ENCODE assay signal across 7 cellular contexts in genomic region chr5:87270888-87271287, GRCh38. TPM values are rescaled to one million over a fixed set of nuclear protein-coding genes. Genes with fewer than 3 reads are reported as not detected.
DNase-seq lines count a peak whose midpoint lies in the region; ATAC-seq and TF ChIP-seq lines count a peak whose summit lies in the region.
"Not testable (repeated sequence)": the region's sequence is repeated elsewhere in the genome, so short reads cannot be mapped to it uniquely, and the experiment has no call there.

No MANE protein-coding gene starts in this region.

- intact Hi-C loops in Calu3 (cut with micrococcal nuclease; ENCODE audit: unreplicated experiment); naive thymus-derived CD4-positive, alpha-beta T cell (cut with micrococcal nuclease): not testable (repeated sequence)
- intact Hi-C loops in mammary epithelial cell (cut with micrococcal nuclease) = loop anchor here (10.0 kb wide), 1 partner anchor 74 kb away; no protein-coding TSS in a partner anchor

- not testable (repeated sequence) for TF ChIP-seq CTCF in Calu3 (IDR thresholded peaks at IDR 0.05; ENCODE audit: unreplicated experiment); NB4 (IDR thresholded peaks at IDR 0.05; ENCODE audit: low read depth, low read length); mammary epithelial cell (conservative IDR thresholded peaks at IDR 0.05 in 1 of 2, IDR thresholded peaks at IDR 0.05 in 1 of 2; ENCODE audit: extremely low read depth in 1 of 2, insufficient read depth in 1 of 2, low read depth in 1 of 2, low read length in 2 of 2); osteocyte (IDR thresholded peaks at IDR 0.05)

- 98% methylated on average over 17 of the region's 17 CpGs for WGBS in mammary epithelial cell (ENCODE audit: low coverage, missing lambda C conversion rate)

- peak overlapping the region; percentile 52 to 99 (median 89) for H3K4me3 Mint-ChIP-seq in CD4-positive, CD25-positive, alpha-beta regulatory T cell
- H3K4me3 Mint-ChIP-seq in Calu3 (ENCODE audit: low read depth, unreplicated experiment) = peak overlapping the region; percentile 97
- H3K4me3 Mint-ChIP-seq in activated T-cell treated with anti-CD3 and anti-CD28 coated beads, Interleukin-2, amount 50 U/mL, for 4 hours = peak overlapping the region; percentile 38
- peak overlapping the region in 7 of 10 donors; percentile 5 to 75 (median 24) for H3K4me3 Mint-ChIP-seq in naive thymus-derived CD4-positive, alpha-beta T cell
- H3K4me3 Mint-ChIP-seq in osteocyte (ENCODE audit: unreplicated experiment) = peak overlapping the region; percentile 10

- in situ Hi-C loops in mammary epithelial cell (cut with MboI; ENCODE audit: low sequenced_read_pairs in 2 of 2) = loop anchor here in 1 of 2 donors (10.0 kb wide), 1 partner anchor 196 kb away; no protein-coding TSS in a partner anchor

- not testable (repeated sequence) for H3K9ac ChIP-seq in mammary epithelial cell (ENCODE audit: insufficient read depth, low read length)

- CTCF ChIA-PET in Calu3 (lab: Charles Lee); mammary epithelial cell (lab: Charles Lee; ENCODE audit: low non-redundant PET); naive thymus-derived CD4-positive, alpha-beta T cell (lab: Charles Lee): not testable (repeated sequence)

- not testable (repeated sequence) for H3K27me3 Mint-ChIP-seq in CD4-positive, CD25-positive, alpha-beta regulatory T cell; Calu3 (ENCODE audit: unreplicated experiment); activated T-cell treated with anti-CD3 and anti-CD28 coated beads, Interleukin-2, amount 50 U/mL, for 4 hours (ENCODE audit: low read depth); naive thymus-derived CD4-positive, alpha-beta T cell; osteocyte (ENCODE audit: unreplicated experiment)

- peaks cover 53% of the 10 kb centered on the region for H3K4me1 ChIP-seq in CD4-positive, CD25-positive, alpha-beta regulatory T cell (ENCODE audit: control insufficient read depth, insufficient read depth, low read length, poor library complexity, severe bottlenecking)
- peaks cover 12% of the 10 kb centered on the region for H3K4me1 ChIP-seq in mammary epithelial cell (ENCODE audit: insufficient read depth, low read length)
- peaks cover 14 to 18% of the 10 kb centered on the region in 2 donors for H3K4me1 ChIP-seq in naive thymus-derived CD4-positive, alpha-beta T cell (ENCODE audit: control insufficient read depth in 2 of 2, insufficient read depth in 2 of 2, low read length in 2 of 2)

- dilution Hi-C loops in mammary epithelial cell (cut with HindIII; ENCODE audit: low sequenced_read_pairs) = not testable (repeated sequence)

- ATAC-seq in CD4-positive, CD25-positive, alpha-beta regulatory T cell (ENCODE audit: low read depth in 2 of 2); activated T-cell treated with anti-CD3 and anti-CD28 coated beads, Interleukin-2, amount 50 U/mL, for 4 hours; naive thymus-derived CD4-positive, alpha-beta T cell: not testable (repeated sequence)

- H3K9me3 ChIP-seq in CD4-positive, CD25-positive, alpha-beta regulatory T cell (ENCODE audit: control insufficient read depth in 2 of 2, low read length in 2 of 2); mammary epithelial cell (replicated peaks; ENCODE audit: insufficient read depth, low read length); naive thymus-derived CD4-positive, alpha-beta T cell (ENCODE audit: control insufficient read depth in 2 of 3, low read length in 3 of 3): not testable (repeated sequence)

- not testable (repeated sequence) for H3K36me3 Mint-ChIP-seq in CD4-positive, CD25-positive, alpha-beta regulatory T cell; activated T-cell treated with anti-CD3 and anti-CD28 coated beads, Interleukin-2, amount 50 U/mL, for 4 hours (ENCODE audit: insufficient read depth); naive thymus-derived CD4-positive, alpha-beta T cell; osteocyte (ENCODE audit: unreplicated experiment)
- H3K36me3 Mint-ChIP-seq in Calu3 (ENCODE audit: insufficient read depth, unreplicated experiment) = peaks cover 84% of the 10 kb centered on the region

- H3K4me2 ChIP-seq in mammary epithelial cell (ENCODE audit: insufficient read depth, low read depth, low read length) = peak overlapping the region; percentile 17

- not testable (repeated sequence) for TF ChIP-seq POLR2A in NB4 (IDR thresholded peaks at IDR 0.05; ENCODE audit: extremely low read depth, insufficient read length)

- H3K27ac ChIP-seq in CD4-positive, CD25-positive, alpha-beta regulatory T cell (ENCODE audit: insufficient read depth, low read length, poor library complexity, severe bottlenecking); mammary epithelial cell (ENCODE audit: insufficient read depth, low read depth, low read length); naive thymus-derived CD4-positive, alpha-beta T cell (ENCODE audit: low read depth, low read length): not testable (repeated sequence)

- peaks cover 80% of the 10 kb centered on the region for H3K79me2 ChIP-seq in mammary epithelial cell (ENCODE audit: insufficient read depth, low read length)

- H3K36me3 ChIP-seq in CD4-positive, CD25-positive, alpha-beta regulatory T cell (ENCODE audit: control insufficient read depth, insufficient read depth, low read length); mammary epithelial cell (ENCODE audit: insufficient read depth, low read length): not testable (repeated sequence)
- peaks cover 0 to 13% (median 0%) of the 10 kb centered on the region in 3 experiments for H3K36me3 ChIP-seq in naive thymus-derived CD4-positive, alpha-beta T cell (ENCODE audit: control insufficient read depth in 2 of 3, insufficient read depth in 3 of 3, low read length in 3 of 3)

- H4K20me1 ChIP-seq in mammary epithelial cell (ENCODE audit: insufficient read depth, low read length) = not testable (repeated sequence)

- not testable (repeated sequence) for H3K27me3 ChIP-seq in CD4-positive, CD25-positive, alpha-beta regulatory T cell (ENCODE audit: control insufficient read depth, insufficient read depth, low read length); mammary epithelial cell (ENCODE audit: insufficient read depth, low read length); naive thymus-derived CD4-positive, alpha-beta T cell (ENCODE audit: control insufficient read depth in 2 of 2, insufficient read depth in 2 of 2, low read length in 2 of 2)

- peaks cover 21 to 70% (median 49%) of the 10 kb centered on the region in 4 donors for H3K4me1 Mint-ChIP-seq in CD4-positive, CD25-positive, alpha-beta regulatory T cell
- peaks cover 38% of the 10 kb centered on the region for H3K4me1 Mint-ChIP-seq in Calu3 (ENCODE audit: low read depth, unreplicated experiment)
- H3K4me1 Mint-ChIP-seq in activated T-cell treated with anti-CD3 and anti-CD28 coated beads, Interleukin-2, amount 50 U/mL, for 4 hours (ENCODE audit: low read depth) = peaks cover 60% of the 10 kb centered on the region
- peaks cover 24 to 76% (median 55%) of the 10 kb centered on the region in 7 donors for H3K4me1 Mint-ChIP-seq in naive thymus-derived CD4-positive, alpha-beta T cell
- H3K4me1 Mint-ChIP-seq in osteocyte (ENCODE audit: unreplicated experiment) = peaks cover 29% of the 10 kb centered on the region

- H3K27ac Mint-ChIP-seq in CD4-positive, CD25-positive, alpha-beta regulatory T cell = peak overlapping the region in 1 of 3 donors; percentile 64
- H3K27ac Mint-ChIP-seq in Calu3 (ENCODE audit: unreplicated experiment) = peak overlapping the region; percentile 93
- H3K27ac Mint-ChIP-seq in naive thymus-derived CD4-positive, alpha-beta T cell = peak overlapping the region in 2 of 9 donors; percentile 36 to 48
- not testable (repeated sequence) for H3K27ac Mint-ChIP-seq in osteocyte (ENCODE audit: unreplicated experiment)

- not testable (repeated sequence) for DNase-seq in CD4-positive, CD25-positive, alpha-beta regulatory T cell; Calu3; NB4 (ENCODE audit: low read depth); activated T-cell treated with anti-CD3 and anti-CD28 coated beads, Interleukin-2, amount 50 U/mL, for 4 hours; mammary epithelial cell; naive thymus-derived CD4-positive, alpha-beta T cell; osteocyte (ENCODE audit: extremely low spot score, unreplicated experiment)

- POLR2A ChIA-PET in naive thymus-derived CD4-positive, alpha-beta T cell (lab: Charles Lee) = interaction anchor here (1.0 kb wide), 1 partner anchor 142 kb away, joined by 4 read pairs; the partner anchor contains the start of gene CCNH

- H3K4me3 ChIP-seq in CD4-positive, CD25-positive, alpha-beta regulatory T cell (ENCODE audit: low read depth, low read length) = peak overlapping the region; percentile 52
- peak overlapping the region; percentile 9 for H3K4me3 ChIP-seq in NB4 (ENCODE audit: low read depth, low read length)
- H3K4me3 ChIP-seq in mammary epithelial cell (replicated peaks in 1 of 3; ENCODE audit: insufficient read depth in 1 of 3, low read depth in 2 of 3, low read length in 3 of 3); naive thymus-derived CD4-positive, alpha-beta T cell (ENCODE audit: low read length): not testable (repeated sequence)

- TSS peak; percentile 1 for BruUV-seq in Calu3 (replicated peaks; lab: Mats Ljungman, UMichigan)
- not testable (repeated sequence) for BruUV-seq in mammary epithelial cell (replicated peaks; lab: Mats Ljungman, UMichigan)

- not testable (repeated sequence) for H2AFZ ChIP-seq in mammary epithelial cell (ENCODE audit: low read depth, low read length)

- H3K9me3 Mint-ChIP-seq in CD4-positive, CD25-positive, alpha-beta regulatory T cell; Calu3 (ENCODE audit: low read depth, unreplicated experiment); activated T-cell treated with anti-CD3 and anti-CD28 coated beads, Interleukin-2, amount 50 U/mL, for 4 hours; naive thymus-derived CD4-positive, alpha-beta T cell; osteocyte (ENCODE audit: unreplicated experiment): not testable (repeated sequence)

RNA-seq across cellular contexts. Expression of gene RASA1, which starts 3.2 kb away (rescaled TPM):
- total RNA-seq in CD4-positive, CD25-positive, alpha-beta regulatory T cell = 37.8 TPM
- 1 to 10 TPM; 6.8 to 8.7 (median 8.3) TPM for polyA plus RNA-seq in CD4-positive, CD25-positive, alpha-beta regulatory T cell
- total RNA-seq in Calu3 (2022) (163 and 193 TPM in 2 replicates), mammary epithelial cell (10 to 100 TPM; 45.2 to 57.9 TPM), osteocyte (29.3 and 32.1 TPM in 2 replicates)
- total RNA-seq in activated T-cell treated with anti-CD3 and anti-CD28 coated beads, Interleukin-2, amount 50 U/mL, for 4 hours = 10 to 100 TPM; 17.7 to 19.6 (median 19.1) TPM
- polyA plus RNA-seq in mammary epithelial cell = 37.4 TPM
- polyA minus RNA-seq in mammary epithelial cell = 38.7 TPM
- total RNA-seq in naive thymus-derived CD4-positive, alpha-beta T cell = 10 to 100 TPM; 20.9 to 30.7 (median 27.5) TPM
- 1 to 10 TPM; 5.9 to 6.6 TPM for polyA plus RNA-seq in naive thymus-derived CD4-positive, alpha-beta T cell

Comparison
In these comparisons a context has a peak if more than half of its experiments do, and no peak if none do; other contexts are left out.
1. H3K4me3 Mint-ChIP-seq: peak in every context shown above with its lines; median percentile 97 in Calu3; 89 in CD4-positive, CD25-positive, alpha-beta regulatory T cell; 38 in activated T-cell treated with anti-CD3 and anti-CD28 coated beads, Interleukin-2, amount 50 U/mL, for 4 hours; 24 in naive thymus-derived CD4-positive, alpha-beta T cell; 10 in osteocyte.